ENCODE assay signal across 19 cellular contexts in genomic region chr10:30398788-30399187, GRCh38. TPM values are rescaled to one million over a fixed set of nuclear protein-coding genes. Genes with fewer than 3 reads are reported as not detected.
DNase-seq lines count a peak whose midpoint lies in the region; ATAC-seq and TF ChIP-seq lines count a peak whose summit lies in the region.
"Had no signal": no experiment of that assay in that cellular context is flagged by ENCODE, and none has a peak within 500 bp of the region (broad histone marks: within the 10 kb centered on the region; RNA-seq: fewer than 3 reads in every experiment).

No MANE protein-coding gene starts in this region.

- intact Hi-C loops in activated naive CD4-positive, alpha-beta T cell treated with anti-CD3 and anti-CD28 coated beads for 36 hours (cut with micrococcal nuclease) = no loop called here

- no peaks in the 10 kb centered on the region for H3K27me3 ChIP-seq in right atrium auricular region
- H3K27me3 ChIP-seq: BLaER1 treated with 17β-estradiol and CSF1 and Interleukin-3, amounts not matched to agents 10 nM and 100 nM had no signal

- H3K9me3 Mint-ChIP-seq in activated naive CD4-positive, alpha-beta T cell treated with anti-CD3 and anti-CD28 coated beads for 36 hours = no peaks in the 10 kb centered on the region
- H3K9me3 Mint-ChIP-seq in naive thymus-derived CD8-positive, alpha-beta T cell = no peaks in the 10 kb centered on the region
- H3K9me3 Mint-ChIP-seq: activated T-cell treated with anti-CD3 and anti-CD28 coated beads, Interleukin-2, amount 50 U/mL, for 4 hours; IgD-negative memory B cell; natural killer cell had no signal

- H3K27ac ChIP-seq in right atrium auricular region = no peak overlapping the region
- H3K27ac ChIP-seq: BLaER1 treated with 17β-estradiol and CSF1 and Interleukin-3, amounts not matched to agents 10 nM and 100 nM; epithelial cell of prostate; foreskin keratinocyte; SK-N-MC had no signal

- POLR2A ChIA-PET in naive thymus-derived CD8-positive, alpha-beta T cell (lab: Charles Lee) = interaction anchor here (2.2 kb wide), 1 partner anchor 131 kb away, joined by 11 read pairs; no protein-coding TSS in a partner anchor

- ATAC-seq in GM21786 (IDR thresholded peaks at IDR 0.05; ENCODE audit: unreplicated experiment) = peak; percentile 50
- peak; percentile 62 for ATAC-seq in T-helper 17 cell
- ATAC-seq in naive thymus-derived CD8-positive, alpha-beta T cell = peak; percentile 61 to 75
- ATAC-seq: foreskin keratinocyte had no signal

- H3K4me1 Mint-ChIP-seq in activated naive CD4-positive, alpha-beta T cell treated with anti-CD3 and anti-CD28 coated beads for 36 hours (ENCODE audit: low read depth) = peaks cover 13% of the 10 kb centered on the region
- peaks cover 16% of the 10 kb centered on the region for H3K4me1 Mint-ChIP-seq in T-helper 17 cell
- H3K4me1 Mint-ChIP-seq in naive thymus-derived CD8-positive, alpha-beta T cell = peaks cover 15 to 24% (median 21%) of the 10 kb centered on the region in 4 donors

- H3K36me3 Mint-ChIP-seq in activated naive CD4-positive, alpha-beta T cell treated with anti-CD3 and anti-CD28 coated beads for 36 hours (ENCODE audit: low read depth) = no peaks in the 10 kb centered on the region
- H3K36me3 Mint-ChIP-seq in T-helper 17 cell (ENCODE audit: low read depth) = peaks cover 3% of the 10 kb centered on the region
- no peaks in the 10 kb centered on the region for H3K36me3 Mint-ChIP-seq in naive thymus-derived CD8-positive, alpha-beta T cell
- H3K36me3 Mint-ChIP-seq: activated naive CD8-positive, alpha-beta T cell; IgD-negative memory B cell; natural killer cell had no signal

- H3K27ac Mint-ChIP-seq in activated naive CD4-positive, alpha-beta T cell treated with anti-CD3 and anti-CD28 coated beads for 36 hours = no peak overlapping the region
- no peak overlapping the region for H3K27ac Mint-ChIP-seq in T-helper 17 cell
- H3K27ac Mint-ChIP-seq in naive thymus-derived CD8-positive, alpha-beta T cell = peak overlapping the region in 4 of 10 donors; percentile 21 to 38 (median 22)
- H3K27ac Mint-ChIP-seq: activated naive CD8-positive, alpha-beta T cell; natural killer cell had no signal

- no peak for TF ChIP-seq CTCF in right atrium auricular region (IDR thresholded peaks at IDR 0.05)

- no peaks in the 10 kb centered on the region for H3K27me3 Mint-ChIP-seq in activated naive CD4-positive, alpha-beta T cell treated with anti-CD3 and anti-CD28 coated beads for 36 hours (ENCODE audit: low read depth)
- peaks cover 27% of the 10 kb centered on the region for H3K27me3 Mint-ChIP-seq in T-helper 17 cell
- H3K27me3 Mint-ChIP-seq in naive thymus-derived CD8-positive, alpha-beta T cell = peaks cover 4 to 18% (median 13%) of the 10 kb centered on the region in 5 donors

- H3K9me3 ChIP-seq in T-helper 17 cell (ENCODE audit: control insufficient read depth, low read length, poor library complexity, severe bottlenecking) (no peaks in the 10 kb centered on the region), right atrium auricular region (no peaks in the 10 kb centered on the region)

- H3K36me3 ChIP-seq in right atrium auricular region = no peaks in the 10 kb centered on the region
- H3K36me3 ChIP-seq: BLaER1 treated with 17β-estradiol and CSF1 and Interleukin-3, amounts not matched to agents 10 nM and 100 nM had no signal

- no peak overlapping the region for H3K4me3 Mint-ChIP-seq in activated naive CD4-positive, alpha-beta T cell treated with anti-CD3 and anti-CD28 coated beads for 36 hours
- H3K4me3 Mint-ChIP-seq in T-helper 17 cell = no peak overlapping the region
- H3K4me3 Mint-ChIP-seq in naive thymus-derived CD8-positive, alpha-beta T cell = peak overlapping the region in 7 of 10 donors; percentile 3 to 70 (median 31)
- H3K4me3 Mint-ChIP-seq: activated T-cell treated with anti-CD3 and anti-CD28 coated beads, Interleukin-2, amount 50 U/mL, for 4 hours; IgD-negative memory B cell; natural killer cell had no signal

- CTCF ChIA-PET in activated naive CD4-positive, alpha-beta T cell treated with anti-CD3 and anti-CD28 coated beads for 36 hours (lab: Charles Lee) = interaction anchor here (1.0 to 1.6 kb wide), 3 partner anchors 15 to 192 kb away, joined by 3 to 13 read pairs (median 3); no protein-coding TSS in a partner anchor

- peaks cover 0 to 8% of the 10 kb centered on the region in 2 donors for H3K4me1 ChIP-seq in right atrium auricular region
- H3K4me1 ChIP-seq: foreskin keratinocyte had no signal

- no peak overlapping the region for H3K4me3 ChIP-seq in right atrium auricular region
- H3K4me3 ChIP-seq: BLaER1 treated with 17β-estradiol and CSF1 and Interleukin-3, amounts not matched to agents 10 nM and 100 nM; SK-N-MC had no signal

- peak; percentile 30 for DNase-seq in activated naive CD4-positive, alpha-beta T cell treated with anti-CD3 and anti-CD28 coated beads for 36 hours
- DNase-seq in activated naive CD4-positive, alpha-beta T cell (lab: John Stamatoyannopoulos, UW) = no peak
- DNase-seq in T-helper 17 cell (no peak), NCI-H2081 treated with DMSO at 0.1 percent for 48 hours (lab: John Stamatoyannopoulos, UW) (no peak), DMS 273 (lab: John Stamatoyannopoulos, UW; ENCODE audit: unreplicated experiment) (no peak), right atrium auricular region (ENCODE audit: low spot score) (no peak)
- DNase-seq in naive thymus-derived CD8-positive, alpha-beta T cell = peak in 2 of 10 donors; percentile 17 to 25
- DNase-seq: activated T-cell treated with anti-CD3 and anti-CD28 coated beads, Interleukin-2, amount 50 U/mL, for 4 hours; cerebellar nuclear complex; foreskin keratinocyte; natural killer cell; NCI-H1417; NCI-H524 had no signal

RNA-seq across cellular contexts. Expression of gene MAP3K8, which starts 35.2 kb away (rescaled TPM):
- total RNA-seq in activated naive CD4-positive, alpha-beta T cell treated with anti-CD3 and anti-CD28 coated beads for 36 hours = 10 to 100 TPM; 13.6 to 14.5 TPM
- total RNA-seq in T-helper 17 cell = 10 to 100 TPM; 26.2 to 38.8 TPM
- 1 to 10 TPM; 2.7 TPM for total RNA-seq in naive thymus-derived CD8-positive, alpha-beta T cell
- polyA plus RNA-seq in naive thymus-derived CD8-positive, alpha-beta T cell = 10 to 100 TPM in 1 of 3 donors, under 1 TPM in 2; 0.53 to 23.4 (median 0.80) TPM
- total RNA-seq in right atrium auricular region = 10 to 100 TPM; 10.6 to 18.9 TPM

RNA-seq across cellular contexts. Expression of gene MTPAP, which starts 49.7 kb away (rescaled TPM):
- 10 to 100 TPM; 32.5 to 34.7 TPM for total RNA-seq in activated naive CD4-positive, alpha-beta T cell treated with anti-CD3 and anti-CD28 coated beads for 36 hours
- total RNA-seq in T-helper 17 cell (10 to 100 TPM; 26.3 to 35.8 TPM), right atrium auricular region (10 to 100 TPM; 14.9 to 18.8 TPM)
- 10 to 100 TPM; 23.1 to 27.8 TPM for total RNA-seq in naive thymus-derived CD8-positive, alpha-beta T cell
- 1 to 10 TPM; 4.7 to 8.2 (median 5.3) TPM for polyA plus RNA-seq in naive thymus-derived CD8-positive, alpha-beta T cell

Comparison
In these comparisons a context has a peak if more than half of its experiments do, and no peak if none do; other contexts are left out.
1. H3K4me3 Mint-ChIP-seq: peak in naive thymus-derived CD8-positive, alpha-beta T cell (7 of 10); none in activated naive CD4-positive, alpha-beta T cell treated with anti-CD3 and anti-CD28 coated beads for 36 hours (single experiment) and T-helper 17 cell (single experiment).
2. Peak in every context shown above with its lines, with median percentiles within 50 percentile points of each other: ATAC-seq.